Comparison of ENCODE assay signal across 10 cellular contexts in genomic region chr17:81165246-81166032, GRCh38. TPM values are rescaled to one million over a fixed set of nuclear protein-coding genes. Genes with fewer than 3 reads are reported as not detected.
DNase-seq lines count a peak whose midpoint lies in the region; ATAC-seq, FAIRE-seq and TF ChIP-seq lines count a peak whose summit lies in the region.
"Had no signal": no experiment of that assay in that cellular context is flagged by ENCODE, and none has a peak within 500 bp of the region (broad histone marks: within the 10 kb centered on the region; RNA-seq: fewer than 3 reads in every experiment).

PVALEF (plus strand) TSS chr17:81165507; CDS start chr17:81181227, 15,720 bp downstream.

- H3K4me1 ChIP-seq in Caco-2, result peaks cover 22% of the 10 kb centered on the region

- H3K4me1 Mint-ChIP-seq in Caco-2 (ENCODE audit: low read depth, unreplicated experiment) (no peaks in the 10 kb centered on the region), T-cell (peaks cover 0 to 21% (median 1%) of the 10 kb centered on the region in 3 donors)

- H3K27ac Mint-ChIP-seq in Caco-2 (ENCODE audit: unreplicated experiment) (peak within 1 kb of the TSS; percentile 60), T-cell (peak within 1 kb of the TSS in 1 of 2 donors; percentile 49)

- BruUV-seq in Caco-2 (replicated peaks; lab: Mats Ljungman, UMichigan), result no TSS peak

- H3K9me3 Mint-ChIP-seq in Caco-2 (ENCODE audit: unreplicated experiment) (no peaks in the 10 kb centered on the region), T-cell (no peaks in the 10 kb centered on the region)

- DNase-seq in Caco-2 (peak; percentile 76 to 80), T-cell (peak in 1 of 34 experiments; percentile 2), hypothalamus (lab: John Stamatoyannopoulos, UW) (peak in 29 of 51 donors; percentile 28 to 86 (median 60)), putamen (ENCODE audit: low spot score) (peak; percentile 69), GM12891 (ENCODE audit: insufficient read length, low spot score) (no peak), NOMO-1 treated with dmso at 0.1 percent for 144 hours (lab: John Stamatoyannopoulos, UW; ENCODE audit: unreplicated experiment) (no peak)

- H3K27me3 Mint-ChIP-seq in Caco-2 (ENCODE audit: insufficient read depth, unreplicated experiment) (no peaks in the 10 kb centered on the region), T-cell (peaks cover 11 to 27% of the 10 kb centered on the region in 2 donors)

- TF ChIP-seq POLR2A in GM12891 (IDR thresholded peaks at IDR 0.05; ENCODE audit: low read depth, low read length), result no peak

- H3K36me3 ChIP-seq in Caco-2 (ENCODE audit: control insufficient read depth, insufficient read depth, low read length), result no peaks in the 10 kb centered on the region
- H3K36me3 ChIP-seq: ovary had no signal

- intact Hi-C loops in Caco-2 (cut with micrococcal nuclease; ENCODE audit: unreplicated experiment), result no loop called here

- H3K4me3 ChIP-seq in Caco-2 (ENCODE audit: low read depth, low read length), result peak within 1 kb of the TSS; percentile 70
- H3K4me3 ChIP-seq: ovary had no signal

- no peak for FAIRE-seq in GM12891 (lab: Jason Lieb, UNC)

- H3K27me3 ChIP-seq in Caco-2 (replicated peaks; ENCODE audit: control insufficient read depth, insufficient read depth, low read length), result no peaks in the 10 kb centered on the region
- H3K27me3 ChIP-seq: ovary had no signal

- CTCF ChIA-PET in Caco-2 (lab: Charles Lee) (no interaction called here), T-cell (lab: Charles Lee) (no interaction called here)

- ATAC-seq in T-cell (replicated peaks in 1 of 4) (peak in 3 of 4 experiments; percentile 17 to 28 (median 18)), GM19351 (IDR thresholded peaks at IDR 0.05; ENCODE audit: unreplicated experiment) (no peak), GM21825 (IDR thresholded peaks at IDR 0.05; ENCODE audit: unreplicated experiment) (no peak)

- H3K36me3 Mint-ChIP-seq in Caco-2 (ENCODE audit: insufficient read depth, unreplicated experiment) (peaks cover 8% of the 10 kb centered on the region), T-cell (no peaks in the 10 kb centered on the region)

- no peaks in the 10 kb centered on the region for H3K9me3 ChIP-seq in Caco-2
- H3K9me3 ChIP-seq: ovary had no signal

- POLR2A ChIA-PET in Caco-2 (lab: Charles Lee) (no interaction called here), T-cell (lab: Charles Lee) (no interaction called here)

- no peak for TF ChIP-seq CTCF in Caco-2 (IDR thresholded peaks at IDR 0.05; ENCODE audit: insufficient read depth in 1 of 2, low read depth in 1 of 2, low read length in 1 of 2, severe bottlenecking in 1 of 2, unreplicated experiment in 1 of 2)

- peak within 1 kb of the TSS; percentile 74 for H3K4me3 Mint-ChIP-seq in Caco-2 (ENCODE audit: unreplicated experiment)
- H3K4me3 Mint-ChIP-seq in T-cell, result peak within 1 kb of the TSS; percentile 13 to 60 (median 58)

TF ChIP-seq in GM12891, 5 proteins besides CTCF, POLR2A, EP300 and RAD21:
- TF ChIP-seq POU2F2 (IDR thresholded peaks at IDR 0.05; ENCODE audit: low read depth, low read length) (no peak), SPI1 (IDR thresholded peaks at IDR 0.05; ENCODE audit: low read depth, low read length) (no peak), TAF1 (IDR thresholded peaks at IDR 0.05; ENCODE audit: low read depth, low read length) (no peak), PAX5 (IDR thresholded peaks at IDR 0.05; ENCODE audit: insufficient read depth, low read length, severe bottlenecking) (no peak), POLR2AphosphoS5 (IDR thresholded peaks at IDR 0.05; ENCODE audit: low read depth, low read length) (no peak)

RNA-seq across cellular contexts. Expression of gene PVALEF, which starts in this region (rescaled TPM):
- total RNA-seq in Caco-2 (2022) (0.58 TPM in 1 of 2 replicates, not detected in the other), T-cell (not detected)
- not detected for polyA plus RNA-seq in GM12891 (2012; ENCODE audit: low read depth, missing spikeins)
- total RNA-seq: M059J, ovary had no signal
- polyA plus RNA-seq: ovary had no signal

Comparison
In these comparisons a context has a peak if more than half of its experiments do, and no peak if none do; other contexts are left out.
1. Peak in DNase-seq and H3K4me3 ChIP-seq in Caco-2; RNA of the gene not detected or under 1 TPM.
2. Peak in ATAC-seq in T-cell; RNA of the gene not detected or under 1 TPM.
3. DNase-seq: peak in hypothalamus (29 of 51) and putamen (single experiment); none in GM12891 (single experiment) and NOMO-1 treated with dmso at 0.1 percent for 144 hours (single experiment).